In genomic region chr2:65382776-65383357, GRCh38 we compare ENCODE assay signal across 8 cellular contexts. TPM values are rescaled to one million over a fixed set of nuclear protein-coding genes. Genes with fewer than 3 reads are reported as not detected.
DNase-seq lines count a peak whose midpoint lies in the region; ATAC-seq and TF ChIP-seq lines count a peak whose summit lies in the region.

No MANE protein-coding gene starts in this region.

- H3K27me3 Mint-ChIP-seq in activated T-helper 17 cell treated with anti-CD3 and anti-CD28 coated beads, Interleukin-2, amount 50 U/mL, for 72 hours, result no peaks in the 10 kb centered on the region

- WGBS in gastroesophageal sphincter (ENCODE audit: low coverage in 1 of 2), 2 donors, result 8 to 38% methylated on average over 2 to 5 of the region's 20 CpGs
- WGBS in sigmoid colon, 2 donors, result 5 to 15% methylated on average over 20 of the region's 20 CpGs

- H3K36me3 Mint-ChIP-seq in activated T-helper 17 cell treated with anti-CD3 and anti-CD28 coated beads, Interleukin-2, amount 50 U/mL, for 72 hours (ENCODE audit: low read depth), result no peaks in the 10 kb centered on the region

- TF ChIP-seq CTCF in AG09319 (IDR thresholded peaks at IDR 0.05; ENCODE audit: low read depth, low read length) (no peak), Panc1 (IDR thresholded peaks at IDR 0.05) (no peak; the same call in none of the 2 replicates), gastroesophageal sphincter (IDR thresholded peaks at IDR 0.05) (peak in 1 of 4 experiments; percentile 39), sigmoid colon (IDR thresholded peaks at IDR 0.05) (no peak)

- CTCF ChIA-PET in Panc1 (lab: Charles Lee), result no interaction called here

- intact Hi-C loops in Panc1 (cut with micrococcal nuclease; ENCODE audit: unreplicated experiment), result no loop called here
- intact Hi-C loops in sigmoid colon (cut with DNase I), result loop anchor here (5.0 kb wide), 1 partner anchor 34 kb away; no protein-coding TSS in a partner anchor

- BruUV-seq in Panc1 (replicated peaks; lab: Mats Ljungman, UMichigan), result no TSS peak

- no peaks in the 10 kb centered on the region for H3K27me3 ChIP-seq in Panc1 (ENCODE audit: control insufficient read depth, insufficient read depth, low read length)
- no peaks in the 10 kb centered on the region for H3K27me3 ChIP-seq in gastroesophageal sphincter
- no peaks in the 10 kb centered on the region for H3K27me3 ChIP-seq in sigmoid colon

- peaks cover 19% of the 10 kb centered on the region for H3K4me1 Mint-ChIP-seq in activated T-helper 17 cell treated with anti-CD3 and anti-CD28 coated beads, Interleukin-2, amount 50 U/mL, for 72 hours

- H3K36me3 ChIP-seq in Panc1 (ENCODE audit: control insufficient read depth, insufficient read depth, low read length), result no peaks in the 10 kb centered on the region; the same call in 1 of the 2 replicates
- no peaks in the 10 kb centered on the region for H3K36me3 ChIP-seq in gastroesophageal sphincter
- no peaks in the 10 kb centered on the region for H3K36me3 ChIP-seq in sigmoid colon

- DNase-seq in AG09319 (ENCODE audit: extremely low read depth, low read depth), result peak; percentile 43
- no peak for DNase-seq in Panc1 (ENCODE audit: low read depth, low spot score)
- DNase-seq in sigmoid colon, result peak; percentile 85
- DNase-seq in epidermal melanocyte (ENCODE audit: insufficient read length, low spot score), result no peak

- peak; percentile 83 for ATAC-seq in GM18909 (IDR thresholded peaks at IDR 0.05; ENCODE audit: poor library complexity, unreplicated experiment)
- ATAC-seq in HG03139 (IDR thresholded peaks at IDR 0.05; ENCODE audit: unreplicated experiment), result peak; percentile 65
- ATAC-seq in Panc1, result peak; percentile 71
- ATAC-seq in activated T-helper 17 cell treated with anti-CD3 and anti-CD28 coated beads, Interleukin-2, amount 50 U/mL, for 72 hours (replicated peaks), result peak; percentile 92
- peak; percentile 71 for ATAC-seq in gastroesophageal sphincter

- H3K4me3 ChIP-seq in Panc1 (ENCODE audit: low read depth in 2 of 2, low read length in 2 of 2), result peak overlapping the region in 1 of 2 experiments; percentile 31; a peak in 2 of 4 replicates
- H3K4me3 ChIP-seq in gastroesophageal sphincter, result peak overlapping the region in 1 of 2 donors; percentile 21
- H3K4me3 ChIP-seq in sigmoid colon, result peak overlapping the region in 3 of 4 donors; percentile 4 to 26 (median 23)

- H3K27ac Mint-ChIP-seq in activated T-helper 17 cell treated with anti-CD3 and anti-CD28 coated beads, Interleukin-2, amount 50 U/mL, for 72 hours, result peak overlapping the region; percentile 40

- POLR2A ChIA-PET in Panc1 (lab: Charles Lee), result interaction anchor here (0.5 kb wide), 1 partner anchor 316 kb away, joined by 4 read pairs; no protein-coding TSS in a partner anchor

- in situ Hi-C loops in Panc1 (cut with HindIII; ENCODE audit: low pct_unique_long_range_greater_than_20kb, low sequenced_read_pairs), result no loop called here

- TF ChIP-seq POLR2A in gastroesophageal sphincter (IDR thresholded peaks at IDR 0.05) (no peak), sigmoid colon (IDR thresholded peaks at IDR 0.05) (no peak)

- H3K9me3 Mint-ChIP-seq in activated T-helper 17 cell treated with anti-CD3 and anti-CD28 coated beads, Interleukin-2, amount 50 U/mL, for 72 hours, result no peaks in the 10 kb centered on the region

- H3K9me3 ChIP-seq in Panc1 (ENCODE audit: control insufficient read depth, insufficient read depth, low read depth, low read length), result no peaks in the 10 kb centered on the region
- no peaks in the 10 kb centered on the region for H3K9me3 ChIP-seq in gastroesophageal sphincter
- H3K9me3 ChIP-seq in sigmoid colon, result no peaks in the 10 kb centered on the region

- H3K4me1 ChIP-seq in Panc1 (ENCODE audit: control insufficient read depth, insufficient read depth, low read length), result peaks cover 84% of the 10 kb centered on the region
- H3K4me1 ChIP-seq in gastroesophageal sphincter, result peaks cover 0 to 51% (median 31%) of the 10 kb centered on the region in 3 donors
- peaks cover 0 to 29% (median 25%) of the 10 kb centered on the region in 4 donors for H3K4me1 ChIP-seq in sigmoid colon

- no peak for TF ChIP-seq EP300 in gastroesophageal sphincter (IDR thresholded peaks at IDR 0.05)
- TF ChIP-seq EP300 in sigmoid colon (IDR thresholded peaks at IDR 0.05), result no peak

- H3K27ac ChIP-seq in Panc1 (ENCODE audit: low read length), result peak overlapping the region; percentile 75
- peak overlapping the region in 3 of 4 donors; percentile 61 to 69 (median 68) for H3K27ac ChIP-seq in gastroesophageal sphincter
- H3K27ac ChIP-seq in sigmoid colon, result peak overlapping the region; percentile 24 to 70 (median 62)

- H3K4me3 Mint-ChIP-seq in activated T-helper 17 cell treated with anti-CD3 and anti-CD28 coated beads, Interleukin-2, amount 50 U/mL, for 72 hours, result peak overlapping the region; percentile 52

RNA-seq across cellular contexts. Expression of gene SPRED2, which starts 49.5 kb away (rescaled TPM):
- total RNA-seq in Panc1 (2021; ENCODE audit: unreplicated experiment) (60.1 TPM), gastroesophageal sphincter (10 to 100 TPM; 12.5 to 21.2 (median 13.8) TPM), sigmoid colon (10 to 100 TPM in 2 of 4 donors, 1 to 10 TPM in 2; 6.1 to 13.7 (median 11.5) TPM)
- 61.0 TPM for polyA plus RNA-seq in Panc1 (2012; ENCODE audit: insufficient read length)
- total RNA-seq in activated T-helper 17 cell treated with anti-CD3 and anti-CD28 coated beads, Interleukin-2, amount 50 U/mL, for 72 hours, result 1 to 10 TPM; 5.6 to 9.6 TPM
- polyA plus RNA-seq in sigmoid colon, result 10 to 100 TPM; 12.4 to 31.2 (median 22.2) TPM

Comparison
In these comparisons a context has a peak if more than half of its experiments do, and no peak if none do; other contexts are left out.
1. DNase-seq: peak in AG09319 (single experiment) and sigmoid colon (single experiment); none in Panc1 (single experiment) and epidermal melanocyte (single experiment).
2. Peak in every context shown above with its lines, with median percentiles within 50 percentile points of each other: ATAC-seq and H3K27ac ChIP-seq.